Comparison of ENCODE assay signal across 1 cellular context in the genomic region with DNA sequence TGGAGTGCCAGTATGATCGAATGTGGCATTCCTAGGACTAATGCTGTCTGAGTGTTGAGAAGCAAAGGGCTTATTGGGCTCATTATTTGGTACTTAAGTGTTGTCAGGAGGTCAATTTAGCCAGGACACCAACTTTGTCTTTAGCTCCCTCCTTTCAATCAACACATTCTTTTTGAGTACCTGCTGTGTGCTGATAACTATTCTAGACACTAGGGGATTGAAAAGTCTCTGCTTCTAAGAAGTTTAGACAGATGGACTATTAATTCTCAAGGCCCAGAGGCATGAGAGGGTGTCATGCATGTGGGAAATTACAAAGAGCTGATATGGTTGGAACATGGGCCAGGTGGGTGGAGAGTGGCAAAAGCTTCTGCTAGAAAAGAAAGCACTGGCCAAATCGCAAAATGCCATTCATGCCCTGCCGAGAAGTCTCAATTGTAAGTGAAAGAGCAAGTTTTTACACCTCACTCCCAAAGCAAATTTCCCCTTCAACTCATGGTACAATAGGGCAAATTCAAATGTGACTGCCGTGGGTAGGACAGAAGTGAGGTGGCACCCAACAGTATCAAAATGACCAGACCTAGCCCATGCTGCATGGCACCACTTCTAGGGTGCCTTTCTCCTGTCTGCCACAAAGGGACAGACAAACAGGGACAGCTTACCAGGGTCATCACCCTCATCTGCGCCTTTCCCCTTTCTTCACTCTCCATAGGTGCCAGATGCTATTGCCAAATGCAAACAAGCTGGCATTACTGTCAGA.
TF ChIP-seq lines count a peak whose summit lies in the region.

No MANE protein-coding gene starts in this region.

TF ChIP-seq in K562, 482 proteins besides CTCF, POLR2A, EP300 and RAD21:
- peak; percentile 53; the same call in 1 of the 2 replicates for TF ChIP-seq CBFA2T3 (IDR thresholded peaks at IDR 0.05)
- TF ChIP-seq, protein P1, sequence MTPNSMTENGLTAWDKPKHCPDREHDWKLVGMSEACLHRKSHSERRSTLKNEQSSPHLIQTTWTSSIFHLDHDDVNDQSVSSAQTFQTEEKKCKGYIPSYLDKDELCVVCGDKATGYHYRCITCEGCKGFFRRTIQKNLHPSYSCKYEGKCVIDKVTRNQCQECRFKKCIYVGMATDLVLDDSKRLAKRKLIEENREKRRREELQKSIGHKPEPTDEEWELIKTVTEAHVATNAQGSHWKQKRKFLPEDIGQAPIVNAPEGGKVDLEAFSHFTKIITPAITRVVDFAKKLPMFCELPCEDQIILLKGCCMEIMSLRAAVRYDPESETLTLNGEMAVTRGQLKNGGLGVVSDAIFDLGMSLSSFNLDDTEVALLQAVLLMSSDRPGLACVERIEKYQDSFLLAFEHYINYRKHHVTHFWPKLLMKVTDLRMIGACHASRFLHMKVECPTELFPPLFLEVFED (CRISPR knock-in tag; conservative IDR thresholded peaks at IDR 0.05), result no peak
- no peak for TF ChIP-seq HNRNPUL1 (IDR thresholded peaks at IDR 0.05; ENCODE audit: low read length)
- no peak for TF ChIP-seq RBM17 (IDR thresholded peaks at IDR 0.05; ENCODE audit: borderline replicate concordance, low read depth, low read length)
- no peak for TF ChIP-seq CTBP1 (IDR thresholded peaks at IDR 0.05; ENCODE audit: borderline replicate concordance)
- TF ChIP-seq NR2F6 (CRISPR knock-in tag; IDR thresholded peaks at IDR 0.05), result no peak
- TF ChIP-seq ZNF384 (IDR thresholded peaks at IDR 0.05; ENCODE audit: low read depth, low read length), result no peak
- TF ChIP-seq, protein P2, sequence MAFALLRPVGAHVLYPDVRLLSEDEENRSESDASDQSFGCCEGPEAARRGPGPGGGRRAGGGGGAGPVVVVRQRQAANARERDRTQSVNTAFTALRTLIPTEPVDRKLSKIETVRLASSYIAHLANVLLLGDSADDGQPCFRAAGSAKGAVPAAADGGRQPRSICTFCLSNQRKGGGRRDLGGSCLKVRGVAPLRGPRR (CRISPR knock-in tag; IDR thresholded peaks at IDR 0.05), result no peak
- no peak for TF ChIP-seq SMAD4 (CRISPR knock-in tag; conservative IDR thresholded peaks at IDR 0.05)
- TF ChIP-seq MEIS2 (IDR thresholded peaks at IDR 0.05; ENCODE audit: partially characterized antibody), result peak; percentile 43
- 0 out of 2 replicates have a peak, but pooled peaks have one; percentile 16 for TF ChIP-seq TAL1 (IDR thresholded peaks at IDR 0.05)
- no peak for TF ChIP-seq EP400 (IDR thresholded peaks at IDR 0.05)
- TF ChIP-seq TCF3 (CRISPR knock-in tag; IDR thresholded peaks at IDR 0.05), result peak; percentile 66
- TF ChIP-seq PTTG1 (tag; IDR thresholded peaks at IDR 0.05; ENCODE audit: low read depth), result no peak
- TF ChIP-seq NELFE (IDR thresholded peaks at IDR 0.05; ENCODE audit: insufficient read depth, insufficient read length), result no peak
- TF ChIP-seq, protein P3, sequence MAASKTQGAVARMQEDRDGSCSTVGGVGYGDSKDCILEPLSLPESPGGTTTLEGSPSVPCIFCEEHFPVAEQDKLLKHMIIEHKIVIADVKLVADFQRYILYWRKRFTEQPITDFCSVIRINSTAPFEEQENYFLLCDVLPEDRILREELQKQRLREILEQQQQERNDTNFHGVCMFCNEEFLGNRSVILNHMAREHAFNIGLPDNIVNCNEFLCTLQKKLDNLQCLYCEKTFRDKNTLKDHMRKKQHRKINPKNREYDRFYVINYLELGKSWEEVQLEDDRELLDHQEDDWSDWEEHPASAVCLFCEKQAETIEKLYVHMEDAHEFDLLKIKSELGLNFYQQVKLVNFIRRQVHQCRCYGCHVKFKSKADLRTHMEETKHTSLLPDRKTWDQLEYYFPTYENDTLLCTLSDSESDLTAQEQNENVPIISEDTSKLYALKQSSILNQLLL (CRISPR knock-in tag; IDR thresholded peaks at IDR 0.05; ENCODE audit: borderline replicate concordance), result no peak
- TF ChIP-seq ETV1 (tag; conservative IDR thresholded peaks at IDR 0.05; ENCODE audit: low read depth), result no peak
